In the genomic region with DNA sequence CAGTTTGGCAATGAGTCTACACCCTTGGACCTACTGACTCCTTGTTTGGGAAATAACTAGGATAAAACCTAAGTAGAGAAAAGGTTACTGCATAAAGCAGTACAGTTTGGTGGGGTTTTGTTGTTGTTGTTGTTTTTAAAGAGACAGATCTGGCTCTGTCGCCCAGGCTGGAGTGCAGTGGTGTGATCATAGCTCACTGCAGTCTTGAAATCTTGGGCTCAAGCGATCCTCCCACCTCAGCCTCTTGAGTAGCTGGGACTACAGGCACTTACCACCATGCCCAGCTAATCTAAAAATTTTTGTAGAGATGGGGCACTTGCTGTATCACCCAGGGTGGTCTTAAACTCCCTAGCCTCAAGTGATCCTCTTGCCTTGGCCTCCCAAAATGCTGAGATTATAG, we compare ENCODE assay signal across 8 cellular contexts. TPM values are rescaled to one million over a fixed set of nuclear protein-coding genes. Genes with fewer than 3 reads are reported as not detected.
DNase-seq lines count a peak whose midpoint lies in the region; ATAC-seq and TF ChIP-seq lines count a peak whose summit lies in the region.

No MANE protein-coding gene starts in this region.

- peaks cover 0 to 2% of the 10 kb centered on the region in 2 donors for H3K9me3 Mint-ChIP-seq in activated T-cell treated with anti-CD3 and anti-CD28 coated beads, Interleukin-2, amount 50 U/mL, for 72 hours
- no peaks in the 10 kb centered on the region for H3K9me3 Mint-ChIP-seq in activated naive CD8-positive, alpha-beta T cell (ENCODE audit: low read depth)

- H3K36me3 ChIP-seq in kidney epithelial cell (ENCODE audit: control insufficient read depth, insufficient read depth, low read length) (peaks cover 1% of the 10 kb centered on the region), tibial nerve (peaks cover 0 to 25% (median 0%) of the 10 kb centered on the region in 3 donors)

- no peaks in the 10 kb centered on the region for H3K27me3 Mint-ChIP-seq in activated T-cell treated with anti-CD3 and anti-CD28 coated beads, Interleukin-2, amount 50 U/mL, for 72 hours (ENCODE audit: low read depth)
- H3K27me3 Mint-ChIP-seq in activated naive CD8-positive, alpha-beta T cell, result no peaks in the 10 kb centered on the region

- peaks cover 7% of the 10 kb centered on the region in 2 donors for H3K36me3 Mint-ChIP-seq in activated T-cell treated with anti-CD3 and anti-CD28 coated beads, Interleukin-2, amount 50 U/mL, for 72 hours (ENCODE audit: insufficient read depth in 2 of 2)
- H3K36me3 Mint-ChIP-seq in activated naive CD8-positive, alpha-beta T cell, result no peaks in the 10 kb centered on the region

- peaks cover 0 to 42% (median 11%) of the 10 kb centered on the region in 4 donors for H3K4me1 ChIP-seq in tibial nerve

- H3K9me3 ChIP-seq in tibial nerve, result no peaks in the 10 kb centered on the region

- WGBS in tibial nerve, 2 donors, result 78 to 80% methylated on average over 2 of the region's 2 CpGs

- H3K4me3 ChIP-seq in kidney epithelial cell (ENCODE audit: low read depth, low read length) (peak overlapping the region; percentile 74), tibial nerve (peak overlapping the region in 3 of 4 donors; percentile 77 to 98 (median 79))

- H3K27me3 ChIP-seq in kidney epithelial cell (ENCODE audit: control insufficient read depth, insufficient read depth, low read length) (no peaks in the 10 kb centered on the region), tibial nerve (no peaks in the 10 kb centered on the region)

- H3K4me1 Mint-ChIP-seq in activated T-cell treated with anti-CD3 and anti-CD28 coated beads, Interleukin-2, amount 50 U/mL, for 72 hours (ENCODE audit: low read depth), result peaks cover 57% of the 10 kb centered on the region
- H3K4me1 Mint-ChIP-seq in activated naive CD8-positive, alpha-beta T cell (ENCODE audit: low read depth), result peaks cover 36% of the 10 kb centered on the region

- no peak for TF ChIP-seq EP300 in tibial nerve (IDR thresholded peaks at IDR 0.05)

- TF ChIP-seq POLR2A in tibial nerve (IDR thresholded peaks at IDR 0.05), result no peak

- DNase-seq in activated T-cell treated with anti-CD3 and anti-CD28 coated beads, Interleukin-2, amount 50 U/mL, for 72 hours, result no peak
- DNase-seq in activated T-cell treated with anti-CD3 and anti-CD28 coated beads, Interleukin-2, amount 50 U/mL, for 48 hours, result no peak
- DNase-seq in kidney epithelial cell (ENCODE audit: low read depth) (no peak), tibial nerve (ENCODE audit: low spot score in 2 of 2) (no peak), NCI-H1930 (lab: John Stamatoyannopoulos, UW) (no peak), G401 (ENCODE audit: low spot score) (no peak), SHP77 treated with DMSO at 0.1 percent for 48 hours (lab: John Stamatoyannopoulos, UW) (no peak)

- peak overlapping the region; percentile 78 to 100 for H3K4me3 Mint-ChIP-seq in activated T-cell treated with anti-CD3 and anti-CD28 coated beads, Interleukin-2, amount 50 U/mL, for 72 hours
- peak overlapping the region; percentile 99 for H3K4me3 Mint-ChIP-seq in activated naive CD8-positive, alpha-beta T cell

- TF ChIP-seq CTCF in kidney epithelial cell (IDR thresholded peaks at IDR 0.05; ENCODE audit: insufficient read depth, low read length, poor library complexity, severe bottlenecking), result no peak
- TF ChIP-seq CTCF in tibial nerve (IDR thresholded peaks at IDR 0.05), result no peak

- no peak overlapping the region for H3K27ac Mint-ChIP-seq in activated T-cell treated with anti-CD3 and anti-CD28 coated beads, Interleukin-2, amount 50 U/mL, for 72 hours
- H3K27ac Mint-ChIP-seq in activated naive CD8-positive, alpha-beta T cell, result no peak overlapping the region

- no peak for ATAC-seq in activated T-cell treated with anti-CD3 and anti-CD28 coated beads, Interleukin-2, amount 50 U/mL, for 72 hours (replicated peaks in 1 of 2)

- peak overlapping the region in 2 of 4 donors; percentile 74 to 88 for H3K27ac ChIP-seq in tibial nerve

- in situ Hi-C loops in G401 (cut with HindIII; ENCODE audit: low sequenced_read_pairs), result no loop called here

RNA-seq across cellular contexts. Expression of a gene that starts 1.2 kb away (rescaled TPM):
- 10 to 100 TPM; 31.8 TPM for total RNA-seq in activated T-cell treated with anti-CD3 and anti-CD28 coated beads, Interleukin-2, amount 50 U/mL, for 72 hours
- total RNA-seq in kidney epithelial cell (6.9 and 11.7 TPM in 2 replicates), tibial nerve (10 to 100 TPM; 12.3 to 29.9 (median 15.5) TPM)
- 7.1 and 13.8 TPM in 2 replicates for total RNA-seq in G401 (2014; rRNA removed; shearing (Covaris generic))

RNA-seq across cellular contexts. Expression of a gene that starts 37.1 kb away (rescaled TPM):
- total RNA-seq in activated T-cell treated with anti-CD3 and anti-CD28 coated beads, Interleukin-2, amount 50 U/mL, for 72 hours, result not detected
- total RNA-seq in kidney epithelial cell, result 0.33 and 5.0 TPM in 2 replicates
- total RNA-seq in tibial nerve, result 1 to 10 TPM in 2 of 4 donors, under 1 TPM in 2; 0.30 to 2.5 (median 1.4) TPM
- total RNA-seq in G401 (2014; rRNA removed; shearing (Covaris generic)), result 0.25 TPM in 1 of 2 replicates, not detected in the other

RNA-seq across cellular contexts. Expression of a gene that starts 37.3 kb away (rescaled TPM):
- total RNA-seq in activated T-cell treated with anti-CD3 and anti-CD28 coated beads, Interleukin-2, amount 50 U/mL, for 72 hours, result not detected
- total RNA-seq in kidney epithelial cell (not detected in 2 replicates), tibial nerve (not detected)
- not detected in 2 replicates for total RNA-seq in G401 (2014; rRNA removed; shearing (Covaris generic))

RNA-seq across cellular contexts. Expression of a gene that starts 43.8 kb away (rescaled TPM):
- 1 to 10 TPM; 1.6 to 3.1 TPM for total RNA-seq in activated T-cell treated with anti-CD3 and anti-CD28 coated beads, Interleukin-2, amount 50 U/mL, for 72 hours
- 32.9 and 36.8 TPM in 2 replicates for total RNA-seq in kidney epithelial cell
- total RNA-seq in tibial nerve, result 100 to 1,000 TPM in 3 of 4 donors, 10 to 100 TPM in 1; 23.7 to 132 (median 109) TPM
- 0.25 TPM in 1 of 2 replicates, not detected in the other for total RNA-seq in G401 (2014; rRNA removed; shearing (Covaris generic))

RNA-seq across cellular contexts. Expression of a gene that starts 50.8 kb away (rescaled TPM):
- 100 to 1,000 TPM in 1 of 2 donors, 10 to 100 TPM in 1; 94.5 to 100 TPM for total RNA-seq in activated T-cell treated with anti-CD3 and anti-CD28 coated beads, Interleukin-2, amount 50 U/mL, for 72 hours
- total RNA-seq in kidney epithelial cell, result 77.3 and 77.9 TPM in 2 replicates
- total RNA-seq in tibial nerve, result 10 to 100 TPM; 29.4 to 45.7 (median 34.6) TPM
- total RNA-seq in G401 (2014; rRNA removed; shearing (Covaris generic)), result 154 and 162 TPM in 2 replicates
